ENCODE assay signal across 19 cellular contexts in the genomic region with DNA sequence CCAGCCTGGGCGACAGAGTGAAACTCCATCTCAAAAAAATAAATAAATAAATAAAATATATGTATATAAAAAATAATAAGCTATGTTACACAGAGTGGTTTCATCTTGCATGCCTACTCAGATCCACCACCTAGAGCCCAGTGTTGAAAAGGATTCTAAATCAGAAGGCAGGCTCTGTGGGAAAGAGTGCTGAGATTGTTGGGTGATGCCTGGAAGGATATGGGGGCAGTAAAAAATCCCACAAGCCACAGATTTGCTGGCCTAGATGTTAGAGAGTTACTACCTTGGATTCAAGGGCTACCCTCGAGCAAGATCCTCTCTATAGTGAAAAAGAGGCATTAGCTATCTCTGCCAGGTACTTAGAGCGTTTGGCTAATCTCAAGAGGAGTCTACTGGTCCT.
"Had no signal": no experiment of that assay in that cellular context is flagged by ENCODE, and none has a peak within 500 bp of the region (broad histone marks: within the 10 kb centered on the region; RNA-seq: fewer than 3 reads in every experiment).

No MANE protein-coding gene starts in this region.

- H3K4me1 ChIP-seq: gastrocnemius medialis, heart left ventricle, left ventricle myocardium inferior, tibial nerve, uterus had no signal

- H3K27me3 ChIP-seq: gastrocnemius medialis, heart left ventricle, tibial nerve, uterus had no signal

- H3K9me3 Mint-ChIP-seq: activated B cell treated with CpG ODN at 0.5 μM for 24 hours; activated CD4-positive, alpha-beta memory T cell treated with anti-CD3 and anti-CD28 coated beads for 36 hours; activated naive CD4-positive, alpha-beta T cell treated with anti-CD3 and anti-CD28 coated beads for 36 hours; activated T-helper 17 cell treated with anti-CD3 and anti-CD28 coated beads, Interleukin-2, amount 50 U/mL, for 72 hours; naive B cell; neural crest cell had no signal

- ATAC-seq: activated CD8-positive, alpha-beta memory T cell treated with anti-CD3 and anti-CD28 coated beads, Interleukin-2, amount 10 ng/mL, durations not matched to agents 7 days and 5 days; activated T-helper 17 cell treated with anti-CD3 and anti-CD28 coated beads, Interleukin-2, amount 50 U/mL, for 72 hours; gastrocnemius medialis; heart left ventricle; stimulated activated naive CD8-positive, alpha-beta T cell treated with anti-CD3 and anti-CD28 coated beads, Interleukin-15, Interleukin-2, amounts not matched to agents 100 U/mL and 50 U/mL, for 24 hours had no signal

- H3K27me3 Mint-ChIP-seq: activated B cell treated with CpG ODN at 0.5 μM for 24 hours; activated CD8-positive, alpha-beta memory T cell treated with anti-CD3 and anti-CD28 coated beads, Interleukin-2, amount 10 ng/mL, durations not matched to agents 7 days and 5 days; activated T-helper 17 cell treated with anti-CD3 and anti-CD28 coated beads, Interleukin-2, amount 50 U/mL, for 72 hours had no signal

- H3K4me3 ChIP-seq: gastrocnemius medialis, heart left ventricle, left ventricle myocardium inferior, tibial nerve, uterus had no signal

- H3K4me3 Mint-ChIP-seq: activated B cell treated with CpG ODN at 0.5 μM for 24 hours; activated CD4-positive, alpha-beta memory T cell treated with anti-CD3 and anti-CD28 coated beads for 36 hours; activated CD8-positive, alpha-beta memory T cell treated with anti-CD3 and anti-CD28 coated beads, Interleukin-2, amount 10 ng/mL, durations not matched to agents 7 days and 5 days; activated naive CD4-positive, alpha-beta T cell treated with anti-CD3 and anti-CD28 coated beads for 36 hours; activated T-helper 17 cell treated with anti-CD3 and anti-CD28 coated beads, Interleukin-2, amount 50 U/mL, for 72 hours; naive B cell; neural crest cell had no signal

- H3K4me1 Mint-ChIP-seq: activated B cell treated with CpG ODN at 0.5 μM for 24 hours; activated CD8-positive, alpha-beta memory T cell treated with anti-CD3 and anti-CD28 coated beads, Interleukin-2, amount 10 ng/mL, durations not matched to agents 7 days and 5 days; activated T-helper 17 cell treated with anti-CD3 and anti-CD28 coated beads, Interleukin-2, amount 50 U/mL, for 72 hours; naive B cell had no signal

- H3K27ac ChIP-seq: gastrocnemius medialis, heart left ventricle, left ventricle myocardium inferior, tibial nerve, uterus had no signal

- DNase-seq: activated B cell treated with CpG ODN at 0.5 μM for 24 hours; activated CD4-positive, alpha-beta memory T cell treated with anti-CD3 and anti-CD28 coated beads for 36 hours; activated CD4-positive, alpha-beta T cell treated with anti-CD3 and anti-CD28 coated beads for 4 hours; activated CD8-positive, alpha-beta memory T cell treated with anti-CD3 and anti-CD28 coated beads, Interleukin-2, amount 10 ng/mL, durations not matched to agents 7 days and 5 days; activated naive CD4-positive, alpha-beta T cell treated with anti-CD3 and anti-CD28 coated beads for 36 hours; cortex of kidney; erythroblast; gastrocnemius medialis; heart left ventricle; left ventricle myocardium inferior; mammary epithelial cell; naive B cell; retina; stimulated activated CD4-positive, alpha-beta T cell treated with anti-CD3 and anti-CD28 coated beads, Interleukin-2, amount 100 ng/mL, for 24 hours; stimulated activated naive CD8-positive, alpha-beta T cell treated with anti-CD3 and anti-CD28 coated beads, Interleukin-15, Interleukin-2, amounts not matched to agents 100 U/mL and 50 U/mL, for 24 hours; uterus had no signal

- H3K36me3 ChIP-seq: gastrocnemius medialis, heart left ventricle, left ventricle myocardium inferior, tibial nerve, uterus had no signal

- H3K27ac Mint-ChIP-seq: activated B cell treated with CpG ODN at 0.5 μM for 24 hours; activated CD4-positive, alpha-beta memory T cell treated with anti-CD3 and anti-CD28 coated beads for 36 hours; activated CD8-positive, alpha-beta memory T cell treated with anti-CD3 and anti-CD28 coated beads, Interleukin-2, amount 10 ng/mL, durations not matched to agents 7 days and 5 days; activated naive CD4-positive, alpha-beta T cell treated with anti-CD3 and anti-CD28 coated beads for 36 hours; activated T-helper 17 cell treated with anti-CD3 and anti-CD28 coated beads, Interleukin-2, amount 50 U/mL, for 72 hours; naive B cell had no signal

- H3K9me3 ChIP-seq: gastrocnemius medialis, heart left ventricle, left ventricle myocardium inferior, tibial nerve, uterus had no signal

- H3K36me3 Mint-ChIP-seq: activated CD4-positive, alpha-beta memory T cell treated with anti-CD3 and anti-CD28 coated beads for 36 hours; activated CD8-positive, alpha-beta memory T cell treated with anti-CD3 and anti-CD28 coated beads, Interleukin-2, amount 10 ng/mL, durations not matched to agents 7 days and 5 days; naive B cell had no signal
